ENCODE assay signal across 15 cellular contexts in genomic region chr22:48858121-48858520, GRCh38.
"Had no signal": no experiment of that assay in that cellular context is flagged by ENCODE, and none has a peak within 500 bp of the region (broad histone marks: within the 10 kb centered on the region; RNA-seq: fewer than 3 reads in every experiment).

No MANE protein-coding gene starts in this region.

- H3K9me3 ChIP-seq: esophagus muscularis mucosa, neutrophil, right atrium auricular region, upper lobe of left lung, vagina had no signal

- H3K4me3 Mint-ChIP-seq: immature natural killer cell; naive thymus-derived CD4-positive, alpha-beta T cell; nephron progenitor cell had no signal

- H3K27ac Mint-ChIP-seq: immature natural killer cell; naive thymus-derived CD4-positive, alpha-beta T cell; nephron progenitor cell had no signal

- H3K36me3 Mint-ChIP-seq: immature natural killer cell; naive thymus-derived CD4-positive, alpha-beta T cell had no signal

- H3K9me3 Mint-ChIP-seq: immature natural killer cell, nephron progenitor cell had no signal

- H3K4me1 Mint-ChIP-seq: immature natural killer cell, nephron progenitor cell had no signal

- H3K4me3 ChIP-seq: esophagus muscularis mucosa, right atrium auricular region, smooth muscle cell, upper lobe of left lung, vagina had no signal

- H3K4me1 ChIP-seq: esophagus muscularis mucosa, right atrium auricular region, upper lobe of left lung, vagina had no signal

- H3K27ac ChIP-seq: esophagus muscularis mucosa, neutrophil, right atrium auricular region, upper lobe of left lung, vagina had no signal

- FAIRE-seq: endometrium had no signal

- ATAC-seq: left colon; naive thymus-derived CD4-positive, alpha-beta T cell had no signal

- DNase-seq: effector memory CD4-positive, alpha-beta T cell; immature natural killer cell; mesendoderm; naive thymus-derived CD4-positive, alpha-beta T cell; nephron progenitor cell; stimulated activated CD4-positive, alpha-beta T cell treated with anti-CD3 and anti-CD28 coated beads, Interleukin-2, amount 100 ng/mL, for 48 hours; stimulated activated naive CD4-positive, alpha-beta T cell treated with Interleukin-2 at 50 U/mL for 16 hours had no signal

- H3K36me3 ChIP-seq: esophagus muscularis mucosa, neutrophil, right atrium auricular region, upper lobe of left lung, vagina had no signal
